8 cellular contexts compared by ENCODE assay signal in genomic region chr6:36545767-36546663, GRCh38. TPM values are rescaled to one million over a fixed set of nuclear protein-coding genes. Genes with fewer than 3 reads are reported as not detected.
DNase-seq lines count a peak whose midpoint lies in the region; ATAC-seq and TF ChIP-seq lines count a peak whose summit lies in the region.

No MANE protein-coding gene starts in this region.

- H3K9ac ChIP-seq in BLaER1 (peak overlapping the region; percentile 97), endocrine pancreas (ENCODE audit: control insufficient read depth, insufficient read depth, low read length) (peak overlapping the region; percentile 99)

- TF ChIP-seq POLR2A in upper lobe of left lung (IDR thresholded peaks at IDR 0.05) = no peak

- H3K4me2 ChIP-seq in BLaER1 = peak overlapping the region; percentile 92

- H3K4me1 ChIP-seq in BLaER1 (peaks cover 76% of the 10 kb centered on the region), endocrine pancreas (ENCODE audit: control insufficient read depth, insufficient read depth, low read length) (peaks cover 7% of the 10 kb centered on the region), mesodermal cell (ENCODE audit: control insufficient read depth, insufficient read depth, low read length, poor library complexity, severe bottlenecking) (peaks cover 8% of the 10 kb centered on the region), upper lobe of left lung (peaks cover 23 to 50% (median 37%) of the 10 kb centered on the region in 4 donors)

- H3K4me3 ChIP-seq in BLaER1 (peak overlapping the region; percentile 80), endocrine pancreas (ENCODE audit: control insufficient read depth, insufficient read depth, low read length) (peak overlapping the region; percentile 76), mesodermal cell (ENCODE audit: extremely low read depth, insufficient read depth, low read length, poor library complexity, severe bottlenecking) (peak overlapping the region; percentile 87), upper lobe of left lung (peak overlapping the region; percentile 70 to 91 (median 77))

- DNase-seq in HK-2 (ENCODE audit: unreplicated experiment) (peak; percentile 16), upper lobe of left lung (no peak), SKM-1 (lab: John Stamatoyannopoulos, UW; ENCODE audit: unreplicated experiment) (no peak)

- TF ChIP-seq EP300 in upper lobe of left lung (IDR thresholded peaks at IDR 0.05) = no peak

- peaks cover 32% of the 10 kb centered on the region for H3K36me3 ChIP-seq in BLaER1
- H3K36me3 ChIP-seq in endocrine pancreas (ENCODE audit: control insufficient read depth, insufficient read depth, low read length) = no peaks in the 10 kb centered on the region
- H3K36me3 ChIP-seq in mesodermal cell (ENCODE audit: control insufficient read depth, insufficient read depth, low read length) = peaks cover 35% of the 10 kb centered on the region
- H3K36me3 ChIP-seq in upper lobe of left lung = peaks cover 0 to 5% (median 0%) of the 10 kb centered on the region in 4 donors

- WGBS in mesodermal cell (ENCODE audit: insufficient coverage in 2 of 2), 2 experiments = 10 to 17% methylated on average over 8 to 12 of the region's 13 CpGs
- WGBS in upper lobe of left lung, 2 donors = 6 to 11% methylated on average over 13 of the region's 13 CpGs

- peaks cover 53% of the 10 kb centered on the region for H4K20me1 ChIP-seq in BLaER1

- H3K9me3 ChIP-seq in BLaER1 (no peaks in the 10 kb centered on the region), endocrine pancreas (ENCODE audit: control insufficient read depth, low read length) (no peaks in the 10 kb centered on the region), mesodermal cell (ENCODE audit: control insufficient read depth, low read length) (no peaks in the 10 kb centered on the region), upper lobe of left lung (no peaks in the 10 kb centered on the region)

- H3K27me3 ChIP-seq in BLaER1 (no peaks in the 10 kb centered on the region), endocrine pancreas (ENCODE audit: control insufficient read depth, insufficient read depth, low read length) (no peaks in the 10 kb centered on the region), upper lobe of left lung (no peaks in the 10 kb centered on the region)

- ATAC-seq in upper lobe of left lung (ENCODE audit: low FRiP score in 2 of 2) (peak in 1 of 2 donors; percentile 21), GM19035 (IDR thresholded peaks at IDR 0.05; ENCODE audit: unreplicated experiment) (no peak)

- TF ChIP-seq CTCF in VCaP (conservative IDR thresholded peaks at IDR 0.05) (no peak), upper lobe of left lung (IDR thresholded peaks at IDR 0.05) (no peak)

- H3K27ac ChIP-seq in BLaER1 (peak overlapping the region; percentile 98), VCaP (peak overlapping the region; percentile 83), mesodermal cell (ENCODE audit: low read depth, low read length, severe bottlenecking) (peak overlapping the region; percentile 92), upper lobe of left lung (peak overlapping the region; percentile 90 to 99 (median 97))

RNA-seq across cellular contexts. Expression of gene STK38, which starts 1.3 kb away (rescaled TPM):
- 26.3 TPM for polyA plus RNA-seq in mesodermal cell (2013, experiment 1 of 2)
- 26.2 TPM for polyA plus RNA-seq in mesodermal cell (2013, experiment 2 of 2)
- 10 to 100 TPM; 15.1 to 47.1 (median 30.4) TPM for total RNA-seq in upper lobe of left lung

RNA-seq across cellular contexts. Expression of gene SRSF3, which starts 48.1 kb away (rescaled TPM):
- 311 TPM for polyA plus RNA-seq in mesodermal cell (2013, experiment 1 of 2)
- polyA plus RNA-seq in mesodermal cell (2013, experiment 2 of 2) = 329 TPM
- total RNA-seq in upper lobe of left lung = 100 to 1,000 TPM in 5 of 6 donors, 10 to 100 TPM in 1; 61.5 to 220 (median 167) TPM
